ENCODE assay signal across 9 cellular contexts in the genomic region with DNA sequence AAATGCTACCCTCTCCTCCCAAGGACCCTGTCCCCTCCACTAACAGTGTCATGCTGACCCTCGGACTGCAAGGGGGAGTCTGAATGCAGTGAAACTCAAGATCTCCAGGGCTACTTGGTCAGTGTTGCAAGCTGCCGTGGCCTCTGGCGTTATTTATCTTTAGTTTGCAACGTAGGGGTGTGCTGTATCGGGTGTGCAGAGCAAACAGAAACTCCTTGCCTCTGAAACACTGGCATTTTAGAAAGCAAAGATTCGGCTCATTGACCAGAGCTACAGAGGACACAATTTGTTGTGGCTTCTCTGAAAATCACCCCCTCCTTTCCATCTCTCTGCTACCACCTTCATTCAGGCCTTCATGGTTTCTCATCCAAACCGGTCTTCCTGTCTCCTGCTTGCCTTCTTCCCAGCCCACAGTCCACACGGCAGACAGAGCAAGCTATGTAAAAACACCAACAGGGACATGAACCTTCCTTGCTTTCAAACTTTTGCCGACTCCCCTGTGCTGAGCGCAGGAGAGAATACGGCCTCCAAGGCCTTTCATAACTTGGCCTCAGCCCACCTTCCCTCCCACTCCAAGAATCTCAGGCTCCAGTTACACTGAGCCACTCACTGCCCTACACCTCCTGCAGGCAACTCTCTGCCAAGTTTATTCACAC. TPM values are rescaled to one million over a fixed set of nuclear protein-coding genes. Genes with fewer than 3 reads are reported as not detected.
A peak's percentile ranks its signal among the peaks of the same experiment; 100 is the strongest.
DNase-seq lines count a peak whose midpoint lies in the region; ATAC-seq, FAIRE-seq and TF ChIP-seq lines count a peak whose summit lies in the region.
"Had no signal": no experiment of that assay in that cellular context is flagged by ENCODE, and none has a peak within 500 bp of the region (broad histone marks: within the 10 kb centered on the region; RNA-seq: fewer than 3 reads in every experiment).

No MANE protein-coding gene starts in this region.

- no peaks in the 10 kb centered on the region for H4K20me1 ChIP-seq in Loucy (ENCODE audit: insufficient read depth, low read length, poor library complexity, severe bottlenecking)

- no peaks in the 10 kb centered on the region for H3K79me2 ChIP-seq in Loucy (ENCODE audit: insufficient read depth, low read length)

- H3K27me3 ChIP-seq in Loucy (ENCODE audit: insufficient read depth, low read length, poor library complexity, severe bottlenecking) (no peaks in the 10 kb centered on the region), dorsolateral prefrontal cortex (no peaks in the 10 kb centered on the region), lung (ENCODE audit: control insufficient read depth, insufficient read depth) (no peaks in the 10 kb centered on the region)

- no peaks in the 10 kb centered on the region for H3F3A ChIP-seq in Loucy (ENCODE audit: low read depth)

- peak overlapping the region in 34 of 59 donors; percentile 1 to 81 (median 49) for H3K27ac ChIP-seq in dorsolateral prefrontal cortex
- H3K27ac ChIP-seq in lung (ENCODE audit: low read depth in 1 of 2, low read length in 1 of 2): peak overlapping the region; percentile 34 to 90
- H3K27ac ChIP-seq in temporal lobe (ENCODE audit: low read depth, low read length): peak overlapping the region; percentile 20

- FAIRE-seq in D721Med (lab: Jason Lieb, UNC): no peak

- H3K9ac ChIP-seq in Loucy (ENCODE audit: low read depth, low read length, poor library complexity, severe bottlenecking): no peak overlapping the region

- DNase-seq in dorsolateral prefrontal cortex (no peak), lung (ENCODE audit: low spot score) (no peak), D721Med (ENCODE audit: insufficient read length, low spot score) (no peak), SKM-1 treated with dmso at 0.1 percent for 144 hours (lab: John Stamatoyannopoulos, UW; ENCODE audit: unreplicated experiment) (no peak), DMS153 treated with DMSO at 0.1 percent for 48 hours (lab: John Stamatoyannopoulos, UW; ENCODE audit: unreplicated experiment) (no peak), hypothalamus (lab: John Stamatoyannopoulos, UW) (no peak)
- DNase-seq: SW 1271 had no signal

- ATAC-seq in lung (ENCODE audit: insufficient read depth, low FRiP score): peak; percentile 59

- H3K9me3 ChIP-seq in Loucy (ENCODE audit: insufficient read depth, low read depth, low read length) (no peaks in the 10 kb centered on the region), lung (ENCODE audit: control insufficient read depth in 2 of 2, insufficient read depth in 1 of 2, low read length in 1 of 2) (no peaks in the 10 kb centered on the region)

- H3K36me3 ChIP-seq in Loucy (ENCODE audit: insufficient read depth, low read length) (no peaks in the 10 kb centered on the region), lung (ENCODE audit: control insufficient read depth in 2 of 2, insufficient read depth in 2 of 2, low read length in 2 of 2) (peaks cover 0 to 1% of the 10 kb centered on the region in 2 donors)

- no peaks in the 10 kb centered on the region for H3K9me2 ChIP-seq in Loucy (replicated peaks; ENCODE audit: low read depth, low read length)

- H3K4me2 ChIP-seq in Loucy (ENCODE audit: low read depth, low read length, poor library complexity, severe bottlenecking): no peak overlapping the region

- H3K4me1 ChIP-seq in Loucy (ENCODE audit: insufficient read depth, low read length, poor library complexity, severe bottlenecking) (peaks cover 4% of the 10 kb centered on the region), lung (ENCODE audit: control insufficient read depth in 2 of 2, insufficient read depth in 2 of 2, low read length in 2 of 2) (peaks cover 10 to 18% of the 10 kb centered on the region in 2 donors)

- no peak for TF ChIP-seq CTCF in Loucy (conservative IDR thresholded peaks at IDR 0.05; ENCODE audit: low read length)
- TF ChIP-seq CTCF in dorsolateral prefrontal cortex (IDR thresholded peaks at IDR 0.05 in 54 of 56, conservative IDR thresholded peaks at IDR 0.05 in 2 of 56; ENCODE audit: low read depth in 1 of 56, partially characterized antibody in 56 of 56): peak in 1 of 56 donors; percentile 14
- no peak for TF ChIP-seq CTCF in lung (IDR thresholded peaks at IDR 0.05; ENCODE audit: control extremely low read depth, extremely low read depth)
- no peak for TF ChIP-seq CTCF in D721Med (IDR thresholded peaks at IDR 0.05; ENCODE audit: insufficient read depth, missing control alignments)

- WGBS in lung, 2 donors: 39 to 55% methylated on average over 11 of the region's 11 CpGs

- intact Hi-C loops in dorsolateral prefrontal cortex (cut with DNase I): loop anchor here in 1 of 2 donors (5.0 kb wide), 1 partner anchor 352 kb away; no protein-coding TSS in a partner anchor

- peak overlapping the region; percentile 65; the same call in 1 of the 2 replicates for H2AFZ ChIP-seq in Loucy (ENCODE audit: low read length)

- H3K4me3 ChIP-seq in Loucy (ENCODE audit: low read length, poor library complexity, severe bottlenecking): no peak overlapping the region
- H3K4me3 ChIP-seq in dorsolateral prefrontal cortex: peak overlapping the region in 16 of 59 donors; percentile 1 to 39 (median 20)
- no peak overlapping the region for H3K4me3 ChIP-seq in lung

RNA-seq across cellular contexts. Expression of gene FZD4, which starts 14.9 kb away (rescaled TPM):
- 10 to 100 TPM in 76 of 120 experiments, 1 to 10 TPM in 44; 5.3 to 20.4 (median 11.1) TPM for total RNA-seq in dorsolateral prefrontal cortex
- total RNA-seq in lung: 10 to 100 TPM; 24.3 to 40.0 TPM
- 10 to 100 TPM; 12.0 to 17.4 TPM for polyA plus RNA-seq in lung
- total RNA-seq in temporal lobe: 17.9 TPM
